In genomic region chr7:77651544-77652162, GRCh38 we compare ENCODE assay signal across 7 cellular contexts. TPM values are rescaled to one million over a fixed set of nuclear protein-coding genes. Genes with fewer than 3 reads are reported as not detected.
DNase-seq lines count a peak whose midpoint lies in the region; ATAC-seq and TF ChIP-seq lines count a peak whose summit lies in the region.

No MANE protein-coding gene starts in this region.

- H3F3A ChIP-seq in GM23248 (ENCODE audit: insufficient read depth) (peaks cover 22% of the 10 kb centered on the region), OCI-LY1 (ENCODE audit: insufficient read depth, low read length) (no peaks in the 10 kb centered on the region)

- H2AFZ ChIP-seq in GM23248 (no peak overlapping the region), OCI-LY1 (ENCODE audit: low read length) (peak overlapping the region; percentile 16; the same call in 1 of the 2 replicates)

- H3K9ac ChIP-seq in GM23248 (no peak overlapping the region), OCI-LY1 (ENCODE audit: low read length) (no peak overlapping the region)

- H3K4me1 ChIP-seq in GM23248 (ENCODE audit: insufficient read depth) (peaks cover 16% of the 10 kb centered on the region), OCI-LY1 (ENCODE audit: insufficient read depth, low read length, severe bottlenecking) (no peaks in the 10 kb centered on the region)

- TF ChIP-seq CTCF in OCI-LY1 (IDR thresholded peaks at IDR 0.05; ENCODE audit: low read length), result peak; percentile 91

- no peaks in the 10 kb centered on the region for H3K9me3 ChIP-seq in GM23248 (ENCODE audit: low read depth)
- no peaks in the 10 kb centered on the region for H3K9me3 ChIP-seq in OCI-LY1 (ENCODE audit: low read length)

- no peak for ATAC-seq in GM18502 (IDR thresholded peaks at IDR 0.05; ENCODE audit: poor library complexity, unreplicated experiment)

- 35% methylated on average over 3 of the region's 3 CpGs for WGBS in GM23248 (ENCODE audit: low coverage in 1 of 2, low lambda C conversion rate in 2 of 2, missing lambda C conversion rate in 2 of 2), 2 experiments

- H3K27ac ChIP-seq in GM23248 (no peak overlapping the region), OCI-LY1 (ENCODE audit: low read depth, low read length, poor library complexity, severe bottlenecking) (no peak overlapping the region)

- H3K4me2 ChIP-seq in GM23248 (ENCODE audit: unreplicated experiment), result no peak overlapping the region
- no peak overlapping the region for H3K4me2 ChIP-seq in OCI-LY1 (ENCODE audit: low read length)

- H4K20me1 ChIP-seq in GM23248 (ENCODE audit: insufficient read depth) (no peaks in the 10 kb centered on the region), OCI-LY1 (ENCODE audit: insufficient read depth, low read length) (no peaks in the 10 kb centered on the region)

- H3K36me3 ChIP-seq in GM23248 (ENCODE audit: low read depth) (peaks cover 22% of the 10 kb centered on the region; the same call in 1 of the 2 replicates), OCI-LY1 (ENCODE audit: insufficient read depth, low read length) (no peaks in the 10 kb centered on the region)

- in situ Hi-C loops in Caki2 (cut with HindIII; ENCODE audit: low pct_unique_long_range_greater_than_20kb, low sequenced_read_pairs), result no loop called here
- in situ Hi-C loops in GM23248 (cut with MboI), result loop anchor here (25.0 kb wide), 1 partner anchor 286 kb away; no protein-coding TSS in a partner anchor

- H3K9me2 ChIP-seq in GM23248 (ENCODE audit: insufficient read depth), result no peaks in the 10 kb centered on the region
- no peaks in the 10 kb centered on the region for H3K9me2 ChIP-seq in OCI-LY1 (ENCODE audit: low read depth, low read length)

- DNase-seq in Caki2 (ENCODE audit: low read depth), result peak; percentile 19
- peak; percentile 65 for DNase-seq in GM23248
- DNase-seq in central memory CD4-positive, alpha-beta T cell, result peak; percentile 28
- DNase-seq in lung microvascular endothelial cell (ENCODE audit: low read depth in 2 of 2), result peak; percentile 46 to 61
- DNase-seq in NCI-H128 (lab: John Stamatoyannopoulos, UW; ENCODE audit: unreplicated experiment), result no peak

- H3K4me3 ChIP-seq in GM23248 (no peak overlapping the region), OCI-LY1 (ENCODE audit: low read depth, low read length, poor library complexity, severe bottlenecking) (no peak overlapping the region)

- peaks cover 4% of the 10 kb centered on the region; the same call in 1 of the 2 replicates for H3K79me2 ChIP-seq in GM23248 (ENCODE audit: insufficient read depth)
- H3K79me2 ChIP-seq in OCI-LY1 (ENCODE audit: insufficient read depth, low read length), result no peaks in the 10 kb centered on the region

- no peaks in the 10 kb centered on the region for H3K27me3 ChIP-seq in GM23248 (replicated peaks; ENCODE audit: insufficient read depth)
- no peaks in the 10 kb centered on the region for H3K27me3 ChIP-seq in OCI-LY1 (ENCODE audit: insufficient read depth, low read length)

RNA-seq across cellular contexts. Expression of gene RSBN1L, which starts 44.6 kb away (rescaled TPM):
- 8.9 and 9.2 TPM in 2 replicates for total RNA-seq in Caki2 (2014; rRNA removed; shearing (Covaris generic); ENCODE audit: low replicate concordance)
- 4.9 and 13.3 TPM in 2 replicates for total RNA-seq in GM23248 (2014; rRNA removed; shearing (Covaris generic))
- polyA plus RNA-seq in GM23248 (2016; fragmentation: Nextera tagmentation; extraction: Ambion mirVana), result 2.0 and 2.5 TPM in 2 replicates
- 8.3 and 10.3 TPM in 2 replicates for total RNA-seq in lung microvascular endothelial cell
